Comparison of ENCODE assay signal across 9 cellular contexts in the genomic region with DNA sequence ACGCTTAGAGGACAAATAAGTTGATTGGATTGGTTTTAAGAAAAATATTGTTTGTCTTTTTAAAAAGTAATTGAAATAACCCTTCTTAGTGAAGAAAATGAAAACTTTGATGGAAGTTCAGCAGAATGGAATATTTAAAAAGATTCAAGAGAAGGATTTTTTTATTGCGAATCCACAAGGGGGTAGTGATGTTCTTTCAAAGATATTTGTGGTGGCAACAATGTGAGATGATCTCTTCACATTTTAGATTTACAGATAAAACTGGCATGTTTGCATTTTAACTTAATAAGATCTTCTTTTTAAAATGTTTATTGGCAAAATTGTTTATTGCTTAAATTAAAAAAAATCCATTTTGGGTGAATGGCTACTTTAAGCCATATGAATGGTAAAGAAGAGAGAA. TPM values are rescaled to one million over a fixed set of nuclear protein-coding genes. Genes with fewer than 3 reads are reported as not detected.
DNase-seq lines count a peak whose midpoint lies in the region; ATAC-seq, FAIRE-seq and TF ChIP-seq lines count a peak whose summit lies in the region.
"Had no signal": no experiment of that assay in that cellular context is flagged by ENCODE, and none has a peak within 500 bp of the region (broad histone marks: within the 10 kb centered on the region; RNA-seq: fewer than 3 reads in every experiment).

No MANE protein-coding gene starts in this region.

- CTCF ChIA-PET in HepG2 (lab: Yijun Ruan, JAX; ENCODE audit: low intra/inter-chr PET ratio, low total read pairs): interaction anchor here (0.8 to 1.5 kb wide), 2 partner anchors 92 to 96 kb away, joined by 3 to 18 read pairs; no protein-coding TSS in a partner anchor

- no peak overlapping the region for H3K4me3 Mint-ChIP-seq in astrocyte (ENCODE audit: unreplicated experiment)

- H3K27ac Mint-ChIP-seq in astrocyte (ENCODE audit: unreplicated experiment): no peak overlapping the region

- H3K36me3 Mint-ChIP-seq in astrocyte (ENCODE audit: low read depth, unreplicated experiment): no peaks in the 10 kb centered on the region

- TF ChIP-seq POLR2A in HepG2 (IDR thresholded peaks at IDR 0.05; ENCODE audit: insufficient read depth in 1 of 2, low read depth in 2 of 2, low read length in 2 of 2): no peak

- H4K20me1 ChIP-seq in astrocyte (ENCODE audit: insufficient read depth, low read length) (peaks cover 56% of the 10 kb centered on the region), HepG2 (ENCODE audit: insufficient read depth, low read length) (peaks cover 4% of the 10 kb centered on the region)

- no peaks in the 10 kb centered on the region for H3K36me3 ChIP-seq in astrocyte (ENCODE audit: insufficient read depth, low read length)
- H3K36me3 ChIP-seq in HepG2 (replicated peaks in 1 of 2; ENCODE audit: control insufficient read depth in 1 of 2, insufficient read depth in 2 of 2, low read length in 2 of 2): peaks cover 0 to 15% of the 10 kb centered on the region in 2 experiments; a peak in 3 of 5 replicates

- H3K9ac ChIP-seq in astrocyte (ENCODE audit: low read length) (no peak overlapping the region), HepG2 (ENCODE audit: insufficient read depth, low read depth, low read length) (no peak overlapping the region)

- TF ChIP-seq EP300 in HepG2 (IDR thresholded peaks at IDR 0.05; ENCODE audit: low read depth in 2 of 2, low read length in 2 of 2): no peak
- no peak for TF ChIP-seq EP300 in HepG2 (CRISPR knock-in tag; IDR thresholded peaks at IDR 0.05; ENCODE audit: borderline replicate concordance)

- ATAC-seq in HepG2: no peak
- ATAC-seq in HG03442 (IDR thresholded peaks at IDR 0.05; ENCODE audit: unreplicated experiment): no peak
- no peak for ATAC-seq in HG03439 (IDR thresholded peaks at IDR 0.05; ENCODE audit: unreplicated experiment)

- H3K27me3 ChIP-seq in astrocyte (ENCODE audit: insufficient read depth, low read length): no peaks in the 10 kb centered on the region
- no peaks in the 10 kb centered on the region for H3K27me3 ChIP-seq in HepG2 (ENCODE audit: control insufficient read depth in 1 of 2, insufficient read depth in 2 of 2, low read length in 2 of 2)

- no TSS peak for BruUV-seq in HepG2 (replicated peaks; lab: Mats Ljungman, UMichigan)

- in situ Hi-C loops in HepG2 (cut with HindIII; ENCODE audit: extremely low pct_ligation_motif_present, low pct_unique_long_range_greater_than_20kb): loop anchor here (10.0 kb wide), 1 partner anchor 281 kb away; no protein-coding TSS in a partner anchor

- no peak for DNase-seq in D721Med (ENCODE audit: insufficient read length, low spot score)
- peak; percentile 43 for DNase-seq in MV-4-11 (lab: John Stamatoyannopoulos, UW)
- no peak for DNase-seq in astrocyte (ENCODE audit: low read depth)
- peak; percentile 32 for DNase-seq in HepG2 (ENCODE audit: low spot score)
- DNase-seq in middle frontal gyrus (ENCODE audit: extremely low spot score, low spot score): no peak
- no peak for DNase-seq in HTR-8/SVneo (ENCODE audit: insufficient read length, low spot score)

- 98% methylated on average over 2 of the region's 2 CpGs for WGBS in HepG2 (ENCODE audit: low lambda C conversion rate)

- no peak for FAIRE-seq in D721Med (lab: Jason Lieb, UNC)
- FAIRE-seq in astrocyte (lab: Jason Lieb, UNC): peak; percentile 63
- FAIRE-seq in HepG2 (lab: Jason Lieb, UNC): no peak
- FAIRE-seq in HTR-8/SVneo (lab: Jason Lieb, UNC): no peak

- intact Hi-C loops in HepG2 (cut with micrococcal nuclease; ENCODE audit: unreplicated experiment): loop anchor here (1.0 to 10.0 kb wide), 2 partner anchors 96 to 281 kb away; no protein-coding TSS in a partner anchor

- peak; percentile 68 for TF ChIP-seq CTCF in D721Med (IDR thresholded peaks at IDR 0.05; ENCODE audit: insufficient read depth, missing control alignments)
- TF ChIP-seq CTCF in astrocyte (IDR thresholded peaks at IDR 0.05; ENCODE audit: insufficient read depth, low read depth, low read length): peak; percentile 47
- TF ChIP-seq CTCF in HepG2 (CRISPR knock-in tag; IDR thresholded peaks at IDR 0.05): peak; percentile 33

- H3K27ac ChIP-seq in astrocyte (ENCODE audit: low read depth, low read length) (no peak overlapping the region), HepG2 (ENCODE audit: extremely low read length, insufficient read depth, low read length) (no peak overlapping the region)
- H3K27ac ChIP-seq: HL-60 had no signal

- H2AFZ ChIP-seq in astrocyte (ENCODE audit: low read depth, low read length) (no peak overlapping the region), HepG2 (ENCODE audit: low read length) (no peak overlapping the region)

- H3K4me1 ChIP-seq in astrocyte (ENCODE audit: insufficient read depth, low read length) (peaks cover 15% of the 10 kb centered on the region), HepG2 (ENCODE audit: insufficient read depth, low read length) (peaks cover 12% of the 10 kb centered on the region)

- POLR2A ChIA-PET in HepG2 (lab: Yijun Ruan, JAX): no interaction called here

- peaks cover 21% of the 10 kb centered on the region for H3K4me1 Mint-ChIP-seq in astrocyte (ENCODE audit: low read depth, unreplicated experiment)

- H3K4me2 ChIP-seq in astrocyte (ENCODE audit: low read length) (no peak overlapping the region), HepG2 (ENCODE audit: low read depth, low read length) (no peak overlapping the region)

- H3K79me2 ChIP-seq in astrocyte (ENCODE audit: insufficient read depth, low read length) (peaks cover 75% of the 10 kb centered on the region), HepG2 (ENCODE audit: insufficient read depth, low read length) (peaks cover 74% of the 10 kb centered on the region)

- H3K27me3 Mint-ChIP-seq in astrocyte (ENCODE audit: low read depth, unreplicated experiment): no peaks in the 10 kb centered on the region

- no peak overlapping the region for H3K4me3 ChIP-seq in astrocyte (ENCODE audit: insufficient read depth, low read depth, low read length)
- H3K4me3 ChIP-seq in HepG2 (replicated peaks in 1 of 3; ENCODE audit: insufficient read depth in 1 of 3, low read depth in 2 of 3, low read length in 3 of 3): no peak overlapping the region

- H3K9me3 Mint-ChIP-seq in astrocyte (ENCODE audit: unreplicated experiment): no peaks in the 10 kb centered on the region

- no peaks in the 10 kb centered on the region for H3K9me3 ChIP-seq in astrocyte (ENCODE audit: insufficient read depth, low read depth, low read length)
- H3K9me3 ChIP-seq in HepG2 (ENCODE audit: low read length): no peaks in the 10 kb centered on the region

- TF ChIP-seq RAD21 in HepG2 (CRISPR knock-in tag; IDR thresholded peaks at IDR 0.05): no peak

TF ChIP-seq in HepG2, 621 proteins besides CTCF, POLR2A, EP300 and RAD21:
- peak; percentile 58 for TF ChIP-seq STAG1 (CRISPR knock-in tag; IDR thresholded peaks at IDR 0.05)
- TF ChIP-seq, protein P1, sequence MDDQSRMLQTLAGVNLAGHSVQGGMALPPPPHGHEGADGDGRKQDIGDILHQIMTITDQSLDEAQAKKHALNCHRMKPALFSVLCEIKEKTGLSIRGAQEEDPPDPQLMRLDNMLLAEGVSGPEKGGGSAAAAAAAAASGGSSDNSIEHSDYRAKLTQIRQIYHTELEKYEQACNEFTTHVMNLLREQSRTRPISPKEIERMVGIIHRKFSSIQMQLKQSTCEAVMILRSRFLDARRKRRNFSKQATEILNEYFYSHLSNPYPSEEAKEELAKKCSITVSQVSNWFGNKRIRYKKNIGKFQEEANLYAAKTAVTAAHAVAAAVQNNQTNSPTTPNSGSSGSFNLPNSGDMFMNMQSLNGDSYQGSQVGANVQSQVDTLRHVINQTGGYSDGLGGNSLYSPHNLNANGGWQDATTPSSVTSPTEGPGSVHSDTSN (CRISPR knock-in tag; IDR thresholded peaks at IDR 0.05; ENCODE audit: borderline replicate concordance): no peak

RNA-seq across cellular contexts. Expression of a gene that starts 8.9 kb away (rescaled TPM):
- 69.2 and 77.6 TPM in 2 replicates for total RNA-seq in astrocyte
- total RNA-seq in HepG2 (2016; rRNA removed; fragmentation: Illumina TruSeq; extraction: Trizol): 36.4 and 36.7 TPM in 2 replicates
- total RNA-seq in HepG2 (2016; cell fraction: cytosol; rRNA removed; fragmentation: Illumina TruSeq; extraction: Trizol; ENCODE audit: low read depth): 54.5 and 63.4 TPM in 2 replicates
- 33.9 and 46.1 TPM in 2 replicates for total RNA-seq in HepG2 (2016; cell fraction: insoluble cytoplasmic fraction; rRNA removed; fragmentation: Illumina TruSeq; extraction: Trizol)
- 56.0 and 62.9 TPM in 2 replicates for total RNA-seq in HepG2 (2016; cell fraction: membrane; rRNA removed; fragmentation: Illumina TruSeq; extraction: Trizol)
- total RNA-seq in HepG2 (2016; cell fraction: nucleus; rRNA removed; fragmentation: Illumina TruSeq; extraction: Trizol): 25.6 and 26.4 TPM in 2 replicates
- polyA plus RNA-seq in HepG2 (2011; rRNA removed): 22.4 and 25.0 TPM in 2 replicates
- 17.3 and 28.2 TPM in 2 replicates for polyA plus RNA-seq in HepG2 (2011; cell fraction: cytosol; rRNA removed)
- polyA plus RNA-seq in HepG2 (2011; cell fraction: nucleus; rRNA removed): 11.2 and 18.4 TPM in 2 replicates
- 65.7 and 66.4 TPM in 2 replicates for polyA plus RNA-seq in HepG2 (2012)
- polyA plus RNA-seq in HepG2 (2016; cell fraction: cytosol; fragmentation: Illumina TruSeq; extraction: Trizol; ENCODE audit: low read depth): 156 and 189 TPM in 2 replicates
- polyA plus RNA-seq in HepG2 (2016; cell fraction: insoluble cytoplasmic fraction; fragmentation: Illumina TruSeq; extraction: Trizol; ENCODE audit: low read depth): 69.7 and 85.6 TPM in 2 replicates
- polyA plus RNA-seq in HepG2 (2016; cell fraction: membrane; fragmentation: Illumina TruSeq; extraction: Trizol; ENCODE audit: low read depth): 126 and 154 TPM in 2 replicates
- 49.0 and 50.2 TPM in 2 replicates for polyA plus RNA-seq in HepG2 (2016; cell fraction: nucleus; fragmentation: Illumina TruSeq; extraction: Trizol; ENCODE audit: insufficient read depth, low read depth)
- 12.6 and 15.2 TPM in 2 replicates for polyA minus RNA-seq in HepG2 (2011; rRNA and poly(A)+ RNA removed; ENCODE audit: low replicate concordance)
- 9.3 and 13.8 TPM in 2 replicates for polyA minus RNA-seq in HepG2 (2011; cell fraction: cytosol; rRNA and poly(A)+ RNA removed)
- polyA minus RNA-seq in HepG2 (2011; cell fraction: nucleus; rRNA and poly(A)+ RNA removed): 30.2 and 31.8 TPM in 2 replicates

Comparison
In these comparisons a context has a peak if more than half of its experiments do, and no peak if none do; other contexts are left out.
1. DNase-seq: peak in MV-4-11 (single experiment) and HepG2 (single experiment); none in D721Med (single experiment), astrocyte (single experiment), middle frontal gyrus (single experiment) and HTR-8/SVneo (single experiment).
2. Peak in every context shown above with its lines, with median percentiles within 50 percentile points of each other: CTCF ChIP-seq.